Comparison of ENCODE assay signal across 1 cellular context in genomic region chr20:36845288-36845969, GRCh38.
TF ChIP-seq lines count a peak whose summit lies in the region.

No MANE protein-coding gene starts in this region.

TF ChIP-seq in HEK293, 187 proteins besides CTCF, POLR2A, EP300 and RAD21 (continued from another document):
- TF ChIP-seq ZBTB49 (tag by site-specific recombination; IDR thresholded peaks at IDR 0.05; ENCODE audit: low read depth): no peak
